In genomic region chr19:12976109-12976508, GRCh38 we compare ENCODE assay signal across 12 cellular contexts. TPM values are rescaled to one million over a fixed set of nuclear protein-coding genes. Genes with fewer than 3 reads are reported as not detected.
"Had no signal": no experiment of that assay in that cellular context is flagged by ENCODE, and none has a peak within 500 bp of the region (broad histone marks: within the 10 kb centered on the region; RNA-seq: fewer than 3 reads in every experiment).

No MANE protein-coding gene starts in this region.

RNA-seq across cellular contexts. Expression of gene DAND5, which starts 6.7 kb away (rescaled TPM):
- total RNA-seq: activated B cell treated with CpG ODN at 0.5 μM for 24 hours; activated CD4-positive, alpha-beta T cell treated with anti-CD3 and anti-CD28 coated beads, Interleukin-2, amount 10 ng/mL, durations not matched to agents 24 days and 14 days; activated CD8-positive, alpha-beta memory T cell treated with anti-CD3 and anti-CD28 coated beads for 36 hours; activated CD8-positive, alpha-beta T cell treated with anti-CD3 and anti-CD28 coated beads for 36 hours; activated naive CD4-positive, alpha-beta T cell treated with anti-CD3 and anti-CD28 coated beads for 36 hours; activated naive CD8-positive, alpha-beta T cell treated with anti-CD3 and anti-CD28 coated beads for 36 hours; activated T-cell treated with anti-CD3 and anti-CD28 coated beads, Interleukin-2, amount 50 U/mL, for 4 hours; aorta; bronchial epithelial cell; cardiac muscle cell; T-helper 17 cell; T-helper 2 cell treated with Interferon-gamma antibody and Interleukin-4, amounts not matched to agents 100 ng/mL and 5 ng/mL, for 36 hours had no signal

RNA-seq across cellular contexts. Expression of gene NFIX, which starts 19.2 kb away (rescaled TPM):
- total RNA-seq: cardiac muscle cell had no signal
- polyA plus RNA-seq: cardiac muscle cell had no signal
